In the genomic region with DNA sequence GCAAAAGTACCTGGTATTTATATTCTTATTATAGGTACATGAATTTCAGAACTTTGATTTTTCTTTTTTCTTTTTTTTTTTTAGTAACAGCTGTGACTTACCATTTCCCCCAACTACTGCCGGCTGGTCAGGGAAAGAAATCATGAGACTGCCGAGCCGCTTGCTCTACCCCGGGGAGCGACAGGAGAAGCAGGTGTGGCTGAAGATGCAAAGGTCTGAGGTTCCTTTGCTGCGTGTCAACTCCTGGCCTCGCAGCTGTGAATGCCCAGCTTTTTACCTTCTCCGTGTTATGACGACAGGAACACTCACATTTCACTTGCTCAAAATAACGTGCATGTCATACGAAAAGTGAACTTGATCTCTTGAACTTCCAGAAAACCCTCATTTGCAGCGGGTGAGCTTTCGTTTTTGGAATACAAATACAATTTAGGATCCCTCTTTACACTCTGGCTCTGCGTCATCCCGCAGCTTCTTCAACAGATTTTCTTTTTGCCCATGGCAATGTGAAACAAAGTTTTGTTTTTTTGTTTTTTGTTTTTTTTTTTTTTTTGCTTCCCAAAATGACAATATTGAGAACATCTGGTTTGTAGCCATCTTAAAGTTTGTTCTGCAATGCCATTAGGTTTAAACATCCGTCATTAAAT, we compare ENCODE assay signal across 27 cellular contexts.
DNase-seq lines count a peak whose midpoint lies in the region; ATAC-seq, FAIRE-seq and TF ChIP-seq lines count a peak whose summit lies in the region.
"Had no signal": no experiment of that assay in that cellular context is flagged by ENCODE, and none has a peak within 500 bp of the region (broad histone marks: within the 10 kb centered on the region; RNA-seq: fewer than 3 reads in every experiment).

No MANE protein-coding gene starts in this region.

- H3K9me3 Mint-ChIP-seq in HFFc6: no peaks in the 10 kb centered on the region

- no peak overlapping the region for H3K27ac Mint-ChIP-seq in HFFc6
- H3K27ac Mint-ChIP-seq: immature natural killer cell had no signal

- DNase-seq in ELR (ENCODE audit: low read depth): peak; percentile 7
- DNase-seq in HFFc6: no peak
- no peak for DNase-seq in choroid plexus epithelial cell (ENCODE audit: low read depth)
- DNase-seq in psoas muscle: no peak
- DNase-seq in pancreas: no peak
- DNase-seq in GOT3 (lab: John Stamatoyannopoulos, UW): no peak
- DNase-seq in RCC 7860 (ENCODE audit: low spot score): no peak
- DNase-seq: activated CD4-positive, CD25-positive, alpha-beta regulatory T cell; AML-193; DMS 273 treated with DMSO at 0.1 percent for 48 hours; effector CD4-positive, alpha-beta T cell; heart left ventricle; immature natural killer cell; lower lobe of right lung; naive B cell; NCI-H2107; NCI-H524; stimulated activated CD4-positive, alpha-beta T cell treated with anti-CD3 and anti-CD28 coated beads, Interleukin-4, amount 100 ng/mL, for 4 hours; testis had no signal

- no peaks in the 10 kb centered on the region for H3K36me3 ChIP-seq in psoas muscle (ENCODE audit: insufficient read depth in 1 of 2, low read depth in 1 of 2)
- H3K36me3 ChIP-seq in pancreas: no peaks in the 10 kb centered on the region
- H3K36me3 ChIP-seq: cardiac muscle cell, heart left ventricle, lower lobe of right lung, SJCRH30 had no signal

- H3K4me1 ChIP-seq in psoas muscle (no peaks in the 10 kb centered on the region), pancreas (no peaks in the 10 kb centered on the region)
- H3K4me1 ChIP-seq: lower lobe of right lung, parathyroid adenoma, SJCRH30, testis had no signal

- WGBS in psoas muscle, 3 donors: 17 to 27% (median 22%) methylated on average over 16 of the region's 16 CpGs
- 41 to 53% methylated on average over 16 of the region's 16 CpGs for WGBS in pancreas, 2 donors

- H3K4me3 Mint-ChIP-seq in HFFc6: peak overlapping the region; percentile 47; the same call in 1 of the 2 replicates

- peak in 2 of 4 donors; percentile 42 to 53 for ATAC-seq in psoas muscle
- no peak for ATAC-seq in pancreas
- no peak for ATAC-seq in HG03354 (IDR thresholded peaks at IDR 0.05; ENCODE audit: poor library complexity, severe bottlenecking, unreplicated experiment)
- ATAC-seq: esophagus mucosa, heart left ventricle, lower lobe of right lung had no signal

- H3K4me3 ChIP-seq in choroid plexus epithelial cell (ENCODE audit: low read depth, low read length) (peak overlapping the region; percentile 30), psoas muscle (peak overlapping the region; percentile 45), pancreas (no peak overlapping the region)
- H3K4me3 ChIP-seq: cardiac muscle cell, heart left ventricle, lower lobe of right lung, SJCRH30, smooth muscle cell, testis had no signal

- no peaks in the 10 kb centered on the region for H3K9me3 ChIP-seq in psoas muscle
- peaks cover 0 to 3% (median 0%) of the 10 kb centered on the region in 4 donors for H3K9me3 ChIP-seq in pancreas
- H3K9me3 ChIP-seq: heart left ventricle, lower lobe of right lung, SJCRH30, testis had no signal

- H3K36me3 Mint-ChIP-seq in HFFc6 (ENCODE audit: low read depth): no peaks in the 10 kb centered on the region
- H3K36me3 Mint-ChIP-seq: immature natural killer cell, naive B cell had no signal

- TF ChIP-seq CTCF in HFFc6 (IDR thresholded peaks at IDR 0.05): no peak
- no peak for TF ChIP-seq CTCF in choroid plexus epithelial cell (conservative IDR thresholded peaks at IDR 0.05; ENCODE audit: low read depth, low read length)
- TF ChIP-seq CTCF in psoas muscle (IDR thresholded peaks at IDR 0.05): no peak
- no peak for TF ChIP-seq CTCF in pancreas (IDR thresholded peaks at IDR 0.05)

- H3K27ac ChIP-seq in psoas muscle (no peak overlapping the region), pancreas (no peak overlapping the region)
- H3K27ac ChIP-seq: cardiac muscle cell, heart left ventricle, HL-60, lower lobe of right lung, parathyroid adenoma, SJCRH30, testis had no signal

- intact Hi-C loops in psoas muscle (cut with DNase I) (no loop called here), pancreas (cut with DNase I) (no loop called here)

- FAIRE-seq in pancreas (lab: Jason Lieb, UNC): no peak
- no peak for FAIRE-seq in RCC 7860 (lab: Jason Lieb, UNC)
- FAIRE-seq: H1 had no signal

- peaks cover 21% of the 10 kb centered on the region for H3K4me1 Mint-ChIP-seq in HFFc6 (ENCODE audit: low read depth)
- H3K4me1 Mint-ChIP-seq: immature natural killer cell had no signal

- H3K27me3 Mint-ChIP-seq in HFFc6 (ENCODE audit: insufficient read depth): peaks cover 10% of the 10 kb centered on the region

- H3K27me3 ChIP-seq in psoas muscle (ENCODE audit: insufficient read depth in 3 of 3, low read length in 2 of 3) (no peaks in the 10 kb centered on the region), pancreas (peaks cover 0 to 10% (median 0%) of the 10 kb centered on the region in 4 donors)
- H3K27me3 ChIP-seq: SJCRH30, testis had no signal

Comparison
In these comparisons a context has a peak if more than half of its experiments do, and no peak if none do; other contexts are left out.
1. H3K4me3 ChIP-seq: peak in choroid plexus epithelial cell (single experiment) and psoas muscle (single experiment); none in pancreas (0 of 4).